In genomic region chr1:29236993-29237905, GRCh38 we compare ENCODE assay signal across 8 cellular contexts. TPM values are rescaled to one million over a fixed set of nuclear protein-coding genes. Genes with fewer than 3 reads are reported as not detected.
DNase-seq lines count a peak whose midpoint lies in the region; ATAC-seq and TF ChIP-seq lines count a peak whose summit lies in the region.

No MANE protein-coding gene starts in this region.

- H3K4me3 ChIP-seq in colonic mucosa = peak overlapping the region; percentile 56
- peak overlapping the region; percentile 61 to 91 for H3K4me3 ChIP-seq in stomach smooth muscle (ENCODE audit: low read length in 2 of 2)

- H3K4me1 ChIP-seq in colonic mucosa = peaks cover 6% of the 10 kb centered on the region
- H3K4me1 ChIP-seq in stomach smooth muscle (ENCODE audit: control insufficient read depth, insufficient read depth, low read length) = peaks cover 23% of the 10 kb centered on the region

- H3K27me3 ChIP-seq in colonic mucosa = peaks cover 23% of the 10 kb centered on the region
- H3K27me3 ChIP-seq in stomach smooth muscle (ENCODE audit: control insufficient read depth in 1 of 2, insufficient read depth in 2 of 2, low read length in 2 of 2) = peaks cover 0 to 2% of the 10 kb centered on the region in 2 donors

- no peak for TF ChIP-seq CTCF in colonic mucosa (IDR thresholded peaks at IDR 0.05)

- intact Hi-C loops in colonic mucosa (cut with DNase I) = loop anchor here (5.0 to 10.0 kb wide), 5 partner anchors 610 to 1470 kb away; no protein-coding TSS in a partner anchor

- DNase-seq in NCI-H748 (lab: John Stamatoyannopoulos, UW; ENCODE audit: unreplicated experiment) = peak; percentile 28
- no peak for DNase-seq in NCI-H748 treated with DMSO at 0.1 percent for 48 hours (lab: John Stamatoyannopoulos, UW)
- peak; percentile 59 for DNase-seq in RPMI7951 (ENCODE audit: low read depth)
- peak; percentile 35 for DNase-seq in colonic mucosa
- peak; percentile 75 for DNase-seq in left lobe of liver (ENCODE audit: low spot score)
- DNase-seq in HCEC 1CT = no peak

- H3K9ac ChIP-seq in colonic mucosa (ENCODE audit: low read depth in 2 of 2, low read length in 2 of 2) (peak overlapping the region; percentile 48 to 70), stomach smooth muscle (ENCODE audit: low read length in 2 of 2) (peak overlapping the region; percentile 12 to 71)

- H3K27ac ChIP-seq in colonic mucosa (no peak overlapping the region), stomach smooth muscle (ENCODE audit: low read length) (no peak overlapping the region)

- H3K36me3 ChIP-seq in colonic mucosa (no peaks in the 10 kb centered on the region), stomach smooth muscle (ENCODE audit: control insufficient read depth in 2 of 2, insufficient read depth in 2 of 2, low read length in 2 of 2) (no peaks in the 10 kb centered on the region)

- H3K9me3 ChIP-seq in colonic mucosa = no peaks in the 10 kb centered on the region
- H3K9me3 ChIP-seq in stomach smooth muscle (ENCODE audit: control insufficient read depth in 2 of 2, low read length in 2 of 2) = no peaks in the 10 kb centered on the region

- ATAC-seq in left lobe of liver (peak; percentile 49), HG02759 (IDR thresholded peaks at IDR 0.05; ENCODE audit: unreplicated experiment) (no peak)

RNA-seq across cellular contexts. Expression of gene PTPRU, which starts 0.9 kb away (rescaled TPM):
- 14.1 and 26.2 TPM in 2 replicates for total RNA-seq in RPMI7951 (2014; rRNA removed; shearing (Covaris generic))
- total RNA-seq in colonic mucosa = 1 to 10 TPM; 2.3 to 4.8 TPM
- total RNA-seq in left lobe of liver = 19.5 TPM

RNA-seq across cellular contexts. Expression of gene MECR, which starts 6.5 kb away (rescaled TPM):
- 32.7 and 34.0 TPM in 2 replicates for total RNA-seq in RPMI7951 (2014; rRNA removed; shearing (Covaris generic))
- 10 to 100 TPM; 12.9 to 21.8 TPM for total RNA-seq in colonic mucosa
- 13.7 TPM for total RNA-seq in left lobe of liver

RNA-seq across cellular contexts. Expression of gene SRSF4, which starts 55.5 kb away (rescaled TPM):
- total RNA-seq in RPMI7951 (2014; rRNA removed; shearing (Covaris generic)) = 43.5 and 48.1 TPM in 2 replicates
- 10 to 100 TPM; 86.3 to 90.3 TPM for total RNA-seq in colonic mucosa
- 33.0 TPM for total RNA-seq in left lobe of liver

Comparison
In these comparisons a context has a peak if more than half of its experiments do, and no peak if none do; other contexts are left out.
1. DNase-seq: peak in NCI-H748 (single experiment), RPMI7951 (single experiment), colonic mucosa (single experiment) and left lobe of liver (single experiment); none in NCI-H748 treated with DMSO at 0.1 percent for 48 hours (single experiment) and HCEC 1CT (single experiment).